ENCODE assay signal across 17 cellular contexts in the genomic region with DNA sequence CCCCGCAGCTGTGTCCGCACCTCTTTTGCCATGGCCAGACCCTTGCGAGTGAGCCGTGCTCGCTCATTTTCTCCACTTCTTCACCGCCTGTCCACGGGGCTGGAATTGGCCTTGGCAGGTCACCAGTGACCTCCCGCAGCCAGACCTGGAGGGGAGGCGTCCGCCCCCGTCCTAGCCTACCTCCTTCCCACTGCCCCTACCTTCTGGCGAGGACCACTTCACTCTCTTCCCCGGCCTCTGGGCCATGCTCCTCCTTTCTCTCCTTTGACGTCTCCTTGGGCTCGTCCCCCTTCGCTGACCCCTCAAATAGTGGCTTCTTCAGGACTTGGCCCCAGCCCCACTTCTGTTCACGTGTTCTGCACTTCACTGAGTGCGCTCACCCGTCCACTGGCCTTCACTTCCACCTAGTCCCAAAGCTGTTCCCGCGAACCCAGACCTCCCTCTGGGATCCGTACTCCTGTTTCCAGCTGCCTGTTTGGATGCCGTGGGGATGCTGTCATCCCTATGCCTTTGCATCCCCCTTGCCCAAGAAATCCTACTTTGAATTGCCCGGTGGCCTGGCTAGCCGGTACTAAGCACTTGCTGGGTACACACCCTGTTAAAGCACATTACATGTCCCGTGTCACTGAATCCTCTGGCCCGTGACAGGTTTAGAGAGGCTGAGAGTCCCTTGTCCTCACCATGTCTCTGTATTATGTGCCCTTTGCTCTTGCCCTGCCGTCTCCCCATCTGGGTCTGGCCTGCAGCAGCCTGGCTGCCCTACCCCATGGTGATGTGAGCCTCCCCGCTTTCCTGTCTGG.
"Had no signal": no experiment of that assay in that cellular context is flagged by ENCODE, and none has a peak within 500 bp of the region (broad histone marks: within the 10 kb centered on the region; RNA-seq: fewer than 3 reads in every experiment).

No MANE protein-coding gene starts in this region.

- H3K79me2 ChIP-seq: hepatocyte had no signal

- H3K4me3 Mint-ChIP-seq: activated naive CD4-positive, alpha-beta T cell treated with anti-CD3 and anti-CD28 coated beads, Interleukin-2, amount 10 ng/mL, durations not matched to agents 7 days and 5 days; activated T-helper 17 cell treated with anti-CD3 and anti-CD28 coated beads, Interleukin-2, amount 50 U/mL, for 72 hours had no signal

- H3K4me1 Mint-ChIP-seq: activated naive CD4-positive, alpha-beta T cell treated with anti-CD3 and anti-CD28 coated beads, Interleukin-2, amount 10 ng/mL, durations not matched to agents 7 days and 5 days had no signal

- H3K9me3 ChIP-seq: adrenal gland, gastroesophageal sphincter, psoas muscle, suprapubic skin had no signal

- H3K4me3 ChIP-seq: adrenal gland, gastroesophageal sphincter, hepatocyte, psoas muscle, suprapubic skin had no signal

- H3K27me3 ChIP-seq: adrenal gland, gastroesophageal sphincter, hepatocyte, suprapubic skin had no signal

- DNase-seq: activated CD4-positive, alpha-beta T cell treated with anti-CD3 and anti-CD28 coated beads, Interleukin-2, amount 50 U/mL, for 48 hours; activated CD4-positive, CD25-positive, alpha-beta regulatory T cell; activated naive CD4-positive, alpha-beta T cell treated with anti-CD3 and anti-CD28 coated beads, Interleukin-2, amount 10 ng/mL, durations not matched to agents 7 days and 5 days; cortex of kidney; effector memory CD4-positive, alpha-beta T cell; kidney glomerular epithelial cell; occipital lobe; psoas muscle; stimulated activated CD4-positive, alpha-beta T cell treated with anti-CD3 and anti-CD28 coated beads, Interleukin-2, amount 100 ng/mL, for 24 hours; stimulated activated naive CD4-positive, alpha-beta T cell treated with Interleukin-2 at 50 U/mL for 16 hours; T-helper 2 cell had no signal

- H3K27me3 Mint-ChIP-seq: activated naive CD4-positive, alpha-beta T cell treated with anti-CD3 and anti-CD28 coated beads, Interleukin-2, amount 10 ng/mL, durations not matched to agents 7 days and 5 days; activated T-helper 17 cell treated with anti-CD3 and anti-CD28 coated beads, Interleukin-2, amount 50 U/mL, for 72 hours had no signal

- H3K9me3 Mint-ChIP-seq: activated naive CD4-positive, alpha-beta T cell treated with anti-CD3 and anti-CD28 coated beads, Interleukin-2, amount 10 ng/mL, durations not matched to agents 7 days and 5 days; activated T-helper 17 cell treated with anti-CD3 and anti-CD28 coated beads, Interleukin-2, amount 50 U/mL, for 72 hours had no signal

- H2AFZ ChIP-seq: hepatocyte had no signal

- H3K4me1 ChIP-seq: adrenal gland had no signal

- H3K27ac ChIP-seq: adrenal gland, gastroesophageal sphincter, hepatocyte, psoas muscle, suprapubic skin had no signal

- H3K4me2 ChIP-seq: hepatocyte had no signal

- H3K27ac Mint-ChIP-seq: activated naive CD4-positive, alpha-beta T cell treated with anti-CD3 and anti-CD28 coated beads, Interleukin-2, amount 10 ng/mL, durations not matched to agents 7 days and 5 days had no signal

- ATAC-seq: activated T-helper 17 cell treated with anti-CD3 and anti-CD28 coated beads, Interleukin-2, amount 50 U/mL, for 72 hours; gastroesophageal sphincter; sciatic nerve had no signal
